Comparison of ENCODE assay signal across 1 cellular context in the genomic region with DNA sequence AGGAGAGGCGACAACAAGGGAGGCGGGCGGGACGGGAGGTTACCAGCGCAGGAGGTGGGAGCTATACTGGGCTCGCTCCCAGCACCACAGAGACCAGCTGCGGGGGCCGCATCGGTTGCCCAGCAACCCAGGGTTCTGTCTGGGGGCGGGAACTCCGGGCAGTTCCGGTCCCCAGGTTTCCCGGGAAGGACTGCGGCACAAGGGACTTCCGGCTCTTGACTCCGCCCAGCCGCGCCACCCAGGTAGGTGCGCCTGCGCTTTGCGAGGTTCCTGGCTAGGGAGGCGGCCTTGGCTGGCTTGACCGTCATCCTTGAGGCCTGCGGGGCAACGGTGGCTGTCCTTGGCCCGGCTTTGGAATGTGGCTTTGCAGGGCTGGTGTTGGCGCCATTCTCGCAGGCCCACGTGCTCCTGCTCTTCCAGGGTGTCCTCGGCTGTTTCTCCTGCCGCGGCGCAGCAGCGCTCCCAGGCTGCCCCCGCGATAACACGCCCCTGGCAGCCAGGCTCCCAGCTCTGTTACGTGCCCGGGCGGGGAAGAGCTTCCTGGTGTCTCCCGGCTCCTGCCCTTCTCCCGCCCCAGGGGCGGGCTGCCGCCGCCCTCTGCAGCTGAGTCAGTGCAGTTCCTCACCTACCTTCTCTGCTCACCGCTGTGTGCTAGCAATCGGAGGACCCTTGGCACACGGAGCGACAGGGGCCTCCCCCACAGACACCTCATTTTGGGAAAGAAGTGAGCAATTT.
A peak's percentile ranks its signal among the peaks of the same experiment; 100 is the strongest.
TF ChIP-seq lines count a peak whose summit lies in the region.

A gene with protein sequence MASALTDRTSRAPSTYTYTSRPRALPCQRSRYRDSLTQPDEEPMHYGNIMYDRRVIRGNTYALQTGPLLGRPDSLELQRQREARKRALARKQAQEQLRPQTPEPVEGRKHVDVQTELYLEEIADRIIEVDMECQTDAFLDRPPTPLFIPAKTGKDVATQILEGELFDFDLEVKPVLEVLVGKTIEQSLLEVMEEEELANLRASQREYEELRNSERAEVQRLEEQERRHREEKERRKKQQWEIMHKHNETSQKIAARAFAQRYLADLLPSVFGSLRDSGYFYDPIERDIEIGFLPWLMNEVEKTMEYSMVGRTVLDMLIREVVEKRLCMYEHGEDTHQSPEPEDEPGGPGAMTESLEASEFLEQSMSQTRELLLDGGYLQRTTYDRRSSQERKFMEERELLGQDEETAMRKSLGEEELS (minus strand): TSS at position 534 of the 735 bp plus-strand sequence. CDS start 652 bp downstream, outside the sequence.

TF ChIP-seq in HepG2, 621 proteins besides CTCF, POLR2A, EP300 and RAD21 (continued from another document and continues in another):
- TF ChIP-seq, protein P1, sequence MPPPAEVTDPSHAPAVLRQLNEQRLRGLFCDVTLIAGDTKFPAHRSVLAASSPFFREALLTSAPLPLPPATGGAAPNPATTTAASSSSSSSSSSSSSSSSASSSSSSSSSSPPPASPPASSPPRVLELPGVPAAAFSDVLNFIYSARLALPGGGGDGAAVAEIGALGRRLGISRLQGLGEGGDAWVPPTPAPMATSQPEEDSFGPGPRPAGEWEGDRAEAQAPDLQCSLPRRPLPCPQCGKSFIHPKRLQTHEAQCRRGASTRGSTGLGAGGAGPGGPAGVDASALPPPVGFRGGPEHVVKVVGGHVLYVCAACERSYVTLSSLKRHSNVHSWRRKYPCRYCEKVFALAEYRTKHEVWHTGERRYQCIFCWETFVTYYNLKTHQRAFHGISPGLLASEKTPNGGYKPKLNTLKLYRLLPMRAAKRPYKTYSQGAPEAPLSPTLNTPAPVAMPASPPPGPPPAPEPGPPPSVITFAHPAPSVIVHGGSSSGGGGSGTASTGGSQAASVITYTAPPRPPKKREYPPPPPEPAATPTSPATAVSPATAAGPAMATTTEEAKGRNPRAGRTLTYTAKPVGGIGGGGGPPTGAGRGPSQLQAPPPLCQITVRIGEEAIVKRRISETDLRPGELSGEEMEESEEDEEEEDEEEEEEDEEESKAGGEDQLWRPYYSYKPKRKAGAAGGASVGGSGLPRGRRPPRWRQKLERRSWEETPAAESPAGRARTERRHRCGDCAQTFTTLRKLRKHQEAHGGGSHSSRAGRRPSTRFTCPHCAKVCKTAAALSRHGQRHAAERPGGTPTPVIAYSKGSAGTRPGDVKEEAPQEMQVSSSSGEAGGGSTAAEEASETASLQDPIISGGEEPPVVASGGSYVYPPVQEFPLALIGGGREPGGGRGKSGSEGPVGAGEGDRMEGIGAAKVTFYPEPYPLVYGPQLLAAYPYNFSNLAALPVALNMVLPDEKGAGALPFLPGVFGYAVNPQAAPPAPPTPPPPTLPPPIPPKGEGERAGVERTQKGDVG (CRISPR knock-in tag; IDR thresholded peaks at IDR 0.05; ENCODE audit: borderline replicate concordance) = peak; percentile 99; the same call in 1 of the 2 replicates
- TF ChIP-seq RFXANK (CRISPR knock-in tag; IDR thresholded peaks at IDR 0.05) (no peak; the same call in 1 of the 2 replicates), GPN1 (CRISPR knock-in tag; IDR thresholded peaks at IDR 0.05; ENCODE audit: borderline replicate concordance) (peak; percentile 84; the same call in 1 of the 2 replicates), DNMT3B (CRISPR knock-in tag; conservative IDR thresholded peaks at IDR 0.05) (peak; percentile 64; the same call in 1 of the 2 replicates), ESRRA (CRISPR knock-in tag; IDR thresholded peaks at IDR 0.05; ENCODE audit: low read depth) (peak; percentile 93), DR1 (CRISPR knock-in tag; IDR thresholded peaks at IDR 0.05) (peak; percentile 94), MED8 (CRISPR knock-in tag; IDR thresholded peaks at IDR 0.05; ENCODE audit: insufficient replicate concordance) (peak; percentile 83), SIN3A (IDR thresholded peaks at IDR 0.05; ENCODE audit: borderline replicate concordance, low read depth, low read length) (peak; percentile 98), NFE2 (CRISPR knock-in tag; IDR thresholded peaks at IDR 0.05) (no peak), GZF1 (CRISPR knock-in tag; IDR thresholded peaks at IDR 0.05) (peak; percentile 81), ZNF629 (CRISPR knock-in tag; conservative IDR thresholded peaks at IDR 0.05) (peak; percentile 62; the same call in 1 of the 2 replicates), ZNF781 (CRISPR knock-in tag; IDR thresholded peaks at IDR 0.05; ENCODE audit: borderline replicate concordance, not compliant biosample characterization) (peak; percentile 98), SP2 (CRISPR knock-in tag; IDR thresholded peaks at IDR 0.05) (peak; percentile 83), FUBP1 (CRISPR knock-in tag; IDR thresholded peaks at IDR 0.05; ENCODE audit: borderline replicate concordance) (no peak), ZNF44 (CRISPR knock-in tag; IDR thresholded peaks at IDR 0.05) (peak; percentile 95; the same call in 1 of the 2 replicates), BCLAF1 (IDR thresholded peaks at IDR 0.05) (no peak), NFRKB (IDR thresholded peaks at IDR 0.05) (no peak), ZKSCAN1 (IDR thresholded peaks at IDR 0.05; ENCODE audit: low read length) (no peak), PPARG (CRISPR knock-in tag; conservative IDR thresholded peaks at IDR 0.05) (peak; percentile 78), HNF1A (IDR thresholded peaks at IDR 0.05; ENCODE audit: low read depth) (0 out of 2 replicates have a peak, but pooled peaks have one; percentile 22), HNF1A (CRISPR knock-in tag; IDR thresholded peaks at IDR 0.05; ENCODE audit: borderline replicate concordance) (peak; percentile 82), TARDBP (CRISPR knock-in tag; IDR thresholded peaks at IDR 0.05) (no peak; the same call in 1 of the 2 replicates), ZNF546 (CRISPR knock-in tag; conservative IDR thresholded peaks at IDR 0.05) (peak; percentile 99), MEIS2 (CRISPR knock-in tag; IDR thresholded peaks at IDR 0.05) (peak; percentile 92), ZNF557 (CRISPR knock-in tag; IDR thresholded peaks at IDR 0.05) (peak; percentile 98; the same call in 1 of the 2 replicates)
- TF ChIP-seq, protein P2, sequence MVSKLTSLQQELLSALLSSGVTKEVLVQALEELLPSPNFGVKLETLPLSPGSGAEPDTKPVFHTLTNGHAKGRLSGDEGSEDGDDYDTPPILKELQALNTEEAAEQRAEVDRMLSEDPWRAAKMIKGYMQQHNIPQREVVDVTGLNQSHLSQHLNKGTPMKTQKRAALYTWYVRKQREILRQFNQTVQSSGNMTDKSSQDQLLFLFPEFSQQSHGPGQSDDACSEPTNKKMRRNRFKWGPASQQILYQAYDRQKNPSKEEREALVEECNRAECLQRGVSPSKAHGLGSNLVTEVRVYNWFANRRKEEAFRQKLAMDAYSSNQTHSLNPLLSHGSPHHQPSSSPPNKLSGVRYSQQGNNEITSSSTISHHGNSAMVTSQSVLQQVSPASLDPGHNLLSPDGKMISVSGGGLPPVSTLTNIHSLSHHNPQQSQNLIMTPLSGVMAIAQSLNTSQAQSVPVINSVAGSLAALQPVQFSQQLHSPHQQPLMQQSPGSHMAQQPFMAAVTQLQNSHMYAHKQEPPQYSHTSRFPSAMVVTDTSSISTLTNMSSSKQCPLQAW (CRISPR knock-in tag; IDR thresholded peaks at IDR 0.05) = peak; percentile 96
- TF ChIP-seq, protein P3, sequence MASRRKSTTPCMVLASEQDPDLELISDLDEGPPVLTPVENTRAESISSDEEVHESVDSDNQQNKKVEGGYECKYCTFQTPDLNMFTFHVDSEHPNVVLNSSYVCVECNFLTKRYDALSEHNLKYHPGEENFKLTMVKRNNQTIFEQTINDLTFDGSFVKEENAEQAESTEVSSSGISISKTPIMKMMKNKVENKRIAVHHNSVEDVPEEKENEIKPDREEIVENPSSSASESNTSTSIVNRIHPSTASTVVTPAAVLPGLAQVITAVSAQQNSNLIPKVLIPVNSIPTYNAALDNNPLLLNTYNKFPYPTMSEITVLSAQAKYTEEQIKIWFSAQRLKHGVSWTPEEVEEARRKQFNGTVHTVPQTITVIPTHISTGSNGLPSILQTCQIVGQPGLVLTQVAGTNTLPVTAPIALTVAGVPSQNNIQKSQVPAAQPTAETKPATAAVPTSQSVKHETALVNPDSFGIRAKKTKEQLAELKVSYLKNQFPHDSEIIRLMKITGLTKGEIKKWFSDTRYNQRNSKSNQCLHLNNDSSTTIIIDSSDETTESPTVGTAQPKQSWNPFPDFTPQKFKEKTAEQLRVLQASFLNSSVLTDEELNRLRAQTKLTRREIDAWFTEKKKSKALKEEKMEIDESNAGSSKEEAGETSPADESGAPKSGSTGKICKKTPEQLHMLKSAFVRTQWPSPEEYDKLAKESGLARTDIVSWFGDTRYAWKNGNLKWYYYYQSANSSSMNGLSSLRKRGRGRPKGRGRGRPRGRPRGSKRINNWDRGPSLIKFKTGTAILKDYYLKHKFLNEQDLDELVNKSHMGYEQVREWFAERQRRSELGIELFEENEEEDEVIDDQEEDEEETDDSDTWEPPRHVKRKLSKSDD (CRISPR knock-in tag; IDR thresholded peaks at IDR 0.05; ENCODE audit: low read depth) = peak; percentile 73
- TF ChIP-seq, protein P4, sequence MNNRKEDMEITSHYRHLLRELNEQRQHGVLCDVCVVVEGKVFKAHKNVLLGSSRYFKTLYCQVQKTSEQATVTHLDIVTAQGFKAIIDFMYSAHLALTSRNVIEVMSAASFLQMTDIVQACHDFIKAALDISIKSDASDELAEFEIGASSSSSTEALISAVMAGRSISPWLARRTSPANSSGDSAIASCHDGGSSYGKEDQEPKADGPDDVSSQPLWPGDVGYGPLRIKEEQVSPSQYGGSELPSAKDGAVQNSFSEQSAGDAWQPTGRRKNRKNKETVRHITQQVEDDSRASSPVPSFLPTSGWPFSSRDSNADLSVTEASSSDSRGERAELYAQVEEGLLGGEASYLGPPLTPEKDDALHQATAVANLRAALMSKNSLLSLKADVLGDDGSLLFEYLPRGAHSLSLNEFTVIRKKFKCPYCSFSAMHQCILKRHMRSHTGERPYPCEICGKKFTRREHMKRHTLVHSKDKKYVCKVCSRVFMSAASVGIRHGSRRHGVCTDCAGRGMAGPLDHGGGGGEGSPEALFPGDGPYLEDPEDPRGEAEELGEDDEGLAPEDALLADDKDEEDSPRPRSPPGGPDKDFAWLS (CRISPR knock-in tag; IDR thresholded peaks at IDR 0.05; ENCODE audit: borderline replicate concordance) = no peak
- TF ChIP-seq, protein P5, sequence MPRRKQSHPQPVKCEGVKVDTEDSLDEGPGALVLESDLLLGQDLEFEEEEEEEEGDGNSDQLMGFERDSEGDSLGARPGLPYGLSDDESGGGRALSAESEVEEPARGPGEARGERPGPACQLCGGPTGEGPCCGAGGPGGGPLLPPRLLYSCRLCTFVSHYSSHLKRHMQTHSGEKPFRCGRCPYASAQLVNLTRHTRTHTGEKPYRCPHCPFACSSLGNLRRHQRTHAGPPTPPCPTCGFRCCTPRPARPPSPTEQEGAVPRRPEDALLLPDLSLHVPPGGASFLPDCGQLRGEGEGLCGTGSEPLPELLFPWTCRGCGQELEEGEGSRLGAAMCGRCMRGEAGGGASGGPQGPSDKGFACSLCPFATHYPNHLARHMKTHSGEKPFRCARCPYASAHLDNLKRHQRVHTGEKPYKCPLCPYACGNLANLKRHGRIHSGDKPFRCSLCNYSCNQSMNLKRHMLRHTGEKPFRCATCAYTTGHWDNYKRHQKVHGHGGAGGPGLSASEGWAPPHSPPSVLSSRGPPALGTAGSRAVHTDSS (CRISPR knock-in tag; conservative IDR thresholded peaks at IDR 0.05) = no peak
